ENCODE assay signal across 8 cellular contexts in the genomic region with DNA sequence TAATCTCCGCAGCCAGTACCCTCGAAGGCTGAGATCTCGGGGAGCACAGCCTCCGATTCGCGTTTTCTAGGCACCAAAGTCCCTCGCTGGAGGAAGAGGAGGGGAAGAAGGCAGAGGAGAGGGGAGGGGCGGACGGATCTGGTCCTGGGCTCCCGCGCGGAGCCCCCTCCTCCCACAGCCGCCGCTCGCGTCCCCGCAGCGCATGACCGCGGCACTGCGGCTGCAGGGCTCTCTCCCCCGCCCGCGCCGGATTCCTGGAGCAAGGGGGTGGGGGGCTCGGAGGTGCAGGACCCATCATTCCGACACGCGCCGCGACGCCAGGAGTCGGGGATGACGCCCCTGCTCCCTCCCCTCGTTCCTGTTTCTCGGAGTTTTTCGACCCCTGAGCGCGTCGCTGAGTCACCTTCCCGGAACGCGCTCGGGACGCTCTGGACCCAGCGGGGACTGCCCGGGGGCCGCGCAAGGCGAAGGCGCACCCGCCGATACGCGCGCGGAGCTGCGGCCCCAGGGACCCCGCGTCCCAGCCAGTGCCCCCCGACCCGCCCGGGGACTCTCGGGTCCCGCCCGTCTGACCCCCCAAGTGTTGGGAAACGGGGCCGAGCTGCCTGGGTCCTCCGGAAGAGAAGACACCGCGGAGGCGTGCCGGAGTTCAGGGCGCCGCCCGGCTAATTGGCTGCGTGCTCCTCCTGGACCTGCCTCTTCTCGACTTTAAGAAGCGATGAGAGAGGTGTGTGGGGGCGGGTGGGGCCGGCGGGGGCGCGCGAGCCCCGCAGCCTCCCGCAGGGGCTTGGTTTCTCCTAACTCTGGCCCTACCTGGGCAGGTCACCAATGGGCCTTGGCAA. TPM values are rescaled to one million over a fixed set of nuclear protein-coding genes. Genes with fewer than 3 reads are reported as not detected.
A peak's percentile ranks its signal among the peaks of the same experiment; 100 is the strongest.
DNase-seq lines count a peak whose midpoint lies in the region; FAIRE-seq and TF ChIP-seq lines count a peak whose summit lies in the region.

No MANE protein-coding gene starts in this region.

- TF ChIP-seq CTCF in BE2C (IDR thresholded peaks at IDR 0.05; ENCODE audit: low read depth, low read length), result no peak

- DNase-seq in BE2C, result peak; percentile 40
- DNase-seq in H54 (ENCODE audit: insufficient read length, low spot score), result peak; percentile 72
- peak; percentile 89 to 93 for DNase-seq in SJSA1 (ENCODE audit: low read depth in 1 of 2, low spot score in 2 of 2)
- peak; percentile 61 for DNase-seq in stimulated activated CD4-positive, alpha-beta T cell treated with anti-CD3 and anti-CD28 coated beads, Interleukin-12 subunit alpha, Interleukin-12 subunit beta, amount 100 ng/mL, for 4 hours
- no peak for DNase-seq in NCI-H345 (lab: John Stamatoyannopoulos, UW)
- DNase-seq in SKM-1 (lab: John Stamatoyannopoulos, UW; ENCODE audit: unreplicated experiment), result no peak

- H3K36me3 ChIP-seq in BE2C (no peaks in the 10 kb centered on the region), SJSA1 (peaks cover 56% of the 10 kb centered on the region), iPS-15b (ENCODE audit: control insufficient read depth, insufficient read depth, low read length) (no peaks in the 10 kb centered on the region)

- H3K9ac ChIP-seq in iPS-15b (ENCODE audit: low read depth, low read length), result peak overlapping the region; percentile 37

- H3K4me1 ChIP-seq in BE2C (peaks cover 10% of the 10 kb centered on the region), SJSA1 (replicated peaks) (peaks cover 66% of the 10 kb centered on the region), iPS-15b (ENCODE audit: control insufficient read depth, insufficient read depth, low read length) (no peaks in the 10 kb centered on the region)

- H3K27me3 ChIP-seq in BE2C (peaks cover 38% of the 10 kb centered on the region), SJSA1 (replicated peaks) (no peaks in the 10 kb centered on the region), iPS-15b (ENCODE audit: control insufficient read depth, insufficient read depth, low read length) (peaks cover 27% of the 10 kb centered on the region)

- FAIRE-seq in H54 (lab: Jason Lieb, UNC), result no peak

- H3K9me3 ChIP-seq in BE2C, result no peaks in the 10 kb centered on the region; the same call in 1 of the 2 replicates
- peaks cover 3% of the 10 kb centered on the region; the same call in 1 of the 2 replicates for H3K9me3 ChIP-seq in SJSA1 (replicated peaks)
- no peaks in the 10 kb centered on the region for H3K9me3 ChIP-seq in iPS-15b (ENCODE audit: control insufficient read depth, insufficient read depth, low read length)

- H3K27ac ChIP-seq in SJSA1 (peak overlapping the region; percentile 93), angular gyrus (ENCODE audit: low read depth, low read length) (peak overlapping the region; percentile 55)

- peak; percentile 13; the same call in 1 of the 2 replicates for TF ChIP-seq POLR2A in H54 (IDR thresholded peaks at IDR 0.05; ENCODE audit: low read depth, low read length)

- H3K4me3 ChIP-seq in BE2C (ENCODE audit: low read depth, low read length), result peak overlapping the region; percentile 48
- H3K4me3 ChIP-seq in SJSA1, result peak overlapping the region; percentile 90
- peak overlapping the region; percentile 71 for H3K4me3 ChIP-seq in iPS-15b (ENCODE audit: low read depth, low read length)

RNA-seq across cellular contexts. Expression of a gene that starts 1.4 kb away (rescaled TPM):
- polyA plus RNA-seq in BE2C (2012; ENCODE audit: insufficient read depth, insufficient read length, low read depth), result 14.1 TPM
- 135 and 173 TPM in 2 replicates for total RNA-seq in SJSA1 (2014; rRNA removed; shearing (Covaris generic))

RNA-seq across cellular contexts. Expression of a gene that starts 29.3 kb away (rescaled TPM):
- polyA plus RNA-seq in BE2C (2012; ENCODE audit: insufficient read depth, insufficient read length, low read depth), result 67.5 TPM
- total RNA-seq in SJSA1 (2014; rRNA removed; shearing (Covaris generic)), result 49.4 and 65.4 TPM in 2 replicates

Comparison
In these comparisons a context has a peak if more than half of its experiments do, and no peak if none do; other contexts are left out.
1. DNase-seq: peak in BE2C (single experiment), H54 (single experiment), SJSA1 (2 of 2) and stimulated activated CD4-positive, alpha-beta T cell treated with anti-CD3 and anti-CD28 coated beads, Interleukin-12 subunit alpha, Interleukin-12 subunit beta, amount 100 ng/mL, for 4 hours (single experiment); none in NCI-H345 (single experiment) and SKM-1 (single experiment).
2. Peak in every context shown above with its lines, with median percentiles within 50 percentile points of each other: H3K4me3 ChIP-seq.